In genomic region chr15:68578175-68578959, GRCh38 we compare ENCODE assay signal across 2 cellular contexts.
TF ChIP-seq lines count a peak whose summit lies in the region.

No MANE protein-coding gene starts in this region.

TF ChIP-seq in WTC11, 78 proteins besides CTCF, POLR2A, EP300 and RAD21 (continued from another document):
- TF ChIP-seq HMGXB4 (CRISPR knock-in tag; IDR thresholded peaks at IDR 0.05) (peak; percentile 62), TP53 (CRISPR knock-in tag; IDR thresholded peaks at IDR 0.05) (no peak), ZNF532 (CRISPR knock-in tag; IDR thresholded peaks at IDR 0.05; ENCODE audit: borderline replicate concordance) (no peak)

TF ChIP-seq in HepG2, 621 proteins besides CTCF, POLR2A, EP300 and RAD21 (continued from another document):
- TF ChIP-seq ZNF687 (CRISPR knock-in tag; IDR thresholded peaks at IDR 0.05) (peak; percentile 24; the same call in 1 of the 2 replicates), ZFP91 (CRISPR knock-in tag; IDR thresholded peaks at IDR 0.05; ENCODE audit: borderline replicate concordance) (no peak), AGO1 (IDR thresholded peaks at IDR 0.05; ENCODE audit: low read depth, low read length, poor library complexity, severe bottlenecking) (no peak), ZNF33A (CRISPR knock-in tag; IDR thresholded peaks at IDR 0.05; ENCODE audit: borderline replicate concordance) (no peak), JDP2 (CRISPR knock-in tag; IDR thresholded peaks at IDR 0.05; ENCODE audit: borderline replicate concordance) (no peak), ZBTB3 (CRISPR knock-in tag; IDR thresholded peaks at IDR 0.05; ENCODE audit: borderline replicate concordance, low read depth) (no peak), MTF2 (CRISPR knock-in tag; IDR thresholded peaks at IDR 0.05; ENCODE audit: borderline replicate concordance) (0 out of 2 replicates have a peak, but pooled peaks have one; percentile 43), FOXC1 (CRISPR knock-in tag; IDR thresholded peaks at IDR 0.05; ENCODE audit: borderline replicate concordance) (no peak), ZNF501 (CRISPR knock-in tag; IDR thresholded peaks at IDR 0.05) (no peak), ZNF12 (CRISPR knock-in tag; IDR thresholded peaks at IDR 0.05) (peak; percentile 94), ZXDC (CRISPR knock-in tag; IDR thresholded peaks at IDR 0.05) (no peak), RBM39 (IDR thresholded peaks at IDR 0.05; ENCODE audit: low read depth, low read length, poor library complexity, severe bottlenecking) (no peak), ZNF75D (CRISPR knock-in tag; IDR thresholded peaks at IDR 0.05; ENCODE audit: borderline replicate concordance) (no peak), ADNP (CRISPR knock-in tag; IDR thresholded peaks at IDR 0.05) (no peak), ZNF367 (CRISPR knock-in tag; IDR thresholded peaks at IDR 0.05; ENCODE audit: borderline replicate concordance) (no peak), SRSF4 (IDR thresholded peaks at IDR 0.05; ENCODE audit: low read depth, low read length, poor library complexity, severe bottlenecking) (no peak), HNRNPLL (IDR thresholded peaks at IDR 0.05; ENCODE audit: low read depth, low read length, poor library complexity, severe bottlenecking) (no peak), ZBTB8A (CRISPR knock-in tag; IDR thresholded peaks at IDR 0.05; ENCODE audit: borderline replicate concordance, low read depth) (no peak), ZNF616 (CRISPR knock-in tag; IDR thresholded peaks at IDR 0.05; ENCODE audit: low read depth) (no peak), EZH2 (conservative IDR thresholded peaks at IDR 0.05; ENCODE audit: low read depth, low read length) (0 out of 2 replicates have a peak, but pooled peaks have one; percentile 61), ZNF678 (CRISPR knock-in tag; IDR thresholded peaks at IDR 0.05) (no peak), SMC3 (IDR thresholded peaks at IDR 0.05; ENCODE audit: low read length) (no peak), KDM6A (CRISPR knock-in tag; IDR thresholded peaks at IDR 0.05; ENCODE audit: low read depth) (no peak), TBX3 (IDR thresholded peaks at IDR 0.05; ENCODE audit: borderline replicate concordance) (no peak), PCBP1 (IDR thresholded peaks at IDR 0.05; ENCODE audit: borderline replicate concordance, low read depth, low read length) (no peak), NFYB (CRISPR knock-in tag; IDR thresholded peaks at IDR 0.05) (no peak), ZNF557 (CRISPR knock-in tag; IDR thresholded peaks at IDR 0.05) (no peak), ZNF777 (CRISPR knock-in tag; IDR thresholded peaks at IDR 0.05) (peak; percentile 65; the same call in 1 of the 2 replicates), ELF3 (CRISPR knock-in tag; IDR thresholded peaks at IDR 0.05) (no peak), ZFP62 (CRISPR knock-in tag; IDR thresholded peaks at IDR 0.05) (no peak), KLF9 (CRISPR knock-in tag; IDR thresholded peaks at IDR 0.05; ENCODE audit: low read depth) (no peak), SP1 (IDR thresholded peaks at IDR 0.05) (no peak), SP1 (CRISPR knock-in tag; IDR thresholded peaks at IDR 0.05) (no peak), ZNF530 (CRISPR knock-in tag; IDR thresholded peaks at IDR 0.05; ENCODE audit: low read depth) (no peak), MBNL3 (CRISPR knock-in tag; conservative IDR thresholded peaks at IDR 0.05) (no peak), FOXA3 (CRISPR knock-in tag; IDR thresholded peaks at IDR 0.05) (no peak), ZNF282 (IDR thresholded peaks at IDR 0.05; ENCODE audit: partially characterized antibody) (no peak), KDM1A (CRISPR knock-in tag; IDR thresholded peaks at IDR 0.05) (no peak), STAG1 (CRISPR knock-in tag; IDR thresholded peaks at IDR 0.05) (peak; percentile 22; the same call in 1 of the 2 replicates), RFXANK (CRISPR knock-in tag; IDR thresholded peaks at IDR 0.05) (no peak), ZNF724P (CRISPR knock-in tag; IDR thresholded peaks at IDR 0.05; ENCODE audit: borderline replicate concordance) (no peak), THAP11 (CRISPR knock-in tag; IDR thresholded peaks at IDR 0.05) (no peak), NFRKB (IDR thresholded peaks at IDR 0.05) (no peak), ZNF276 (CRISPR knock-in tag; IDR thresholded peaks at IDR 0.05; ENCODE audit: low read depth) (no peak), ZSCAN12 (CRISPR knock-in tag; IDR thresholded peaks at IDR 0.05) (no peak), ZNF550 (CRISPR knock-in tag; IDR thresholded peaks at IDR 0.05; ENCODE audit: borderline replicate concordance) (no peak), ZBTB42 (CRISPR knock-in tag; IDR thresholded peaks at IDR 0.05) (no peak)
